ENCODE assay signal across 8 cellular contexts in the genomic region with DNA sequence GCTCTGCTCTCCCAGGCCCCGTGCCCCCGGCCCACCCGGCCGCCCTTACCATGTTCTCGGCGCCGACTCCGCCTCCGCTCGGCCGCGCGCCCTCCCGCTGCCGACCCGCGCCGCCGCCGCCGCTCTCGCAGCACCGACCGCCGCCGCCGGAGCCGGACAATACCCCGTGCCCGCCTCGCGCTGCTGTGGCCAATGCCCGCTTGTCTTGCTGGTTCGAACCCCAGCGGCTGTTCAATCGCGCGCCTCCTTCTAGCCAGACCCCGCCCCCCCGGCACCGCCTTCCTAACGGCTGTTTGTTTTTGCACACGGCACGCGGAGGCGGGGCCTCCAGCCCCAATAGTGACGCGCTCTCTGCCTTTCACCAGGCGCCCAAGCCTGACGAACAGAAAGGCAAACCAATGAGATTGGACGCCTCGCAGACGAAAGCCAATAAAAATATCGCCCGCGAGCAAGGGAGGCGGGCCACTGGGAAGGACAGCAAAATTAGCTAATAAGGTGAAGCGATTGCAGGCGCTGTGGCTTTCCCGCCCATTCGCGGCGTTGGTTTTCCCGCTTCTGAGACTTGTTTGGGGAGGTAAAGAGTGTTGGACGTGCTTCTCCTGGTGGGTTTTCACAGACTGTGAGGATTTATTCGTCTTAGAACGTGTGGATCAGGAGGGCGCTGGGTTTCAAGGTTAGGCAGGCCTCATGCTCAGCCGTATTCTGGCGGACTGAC. TPM values are rescaled to one million over a fixed set of nuclear protein-coding genes. Genes with fewer than 3 reads are reported as not detected.
DNase-seq lines count a peak whose midpoint lies in the region; ATAC-seq, FAIRE-seq and TF ChIP-seq lines count a peak whose summit lies in the region.

A gene (minus strand): TSS at position 168 of the 715 bp plus-strand sequence. CDS start 116 bp downstream, at position 52.

- H3K4me1 ChIP-seq in astrocyte (ENCODE audit: insufficient read depth, low read length) (peaks cover 16% of the 10 kb centered on the region), right cardiac atrium (ENCODE audit: control insufficient read depth, insufficient read depth, low read length) (no peaks in the 10 kb centered on the region), uterus (peaks cover 0 to 6% of the 10 kb centered on the region in 2 donors)

- H4K20me1 ChIP-seq in astrocyte (ENCODE audit: insufficient read depth, low read length): peaks cover 40% of the 10 kb centered on the region

- H3K79me2 ChIP-seq in astrocyte (ENCODE audit: insufficient read depth, low read length): peaks cover 45% of the 10 kb centered on the region

- no peaks in the 10 kb centered on the region for H3K27me3 ChIP-seq in astrocyte (ENCODE audit: insufficient read depth, low read length)
- no peaks in the 10 kb centered on the region for H3K27me3 ChIP-seq in right cardiac atrium (ENCODE audit: control insufficient read depth, insufficient read depth)
- H3K27me3 ChIP-seq in uterus: no peaks in the 10 kb centered on the region

- under 1% methylated on average over 69 of the region's 70 CpGs for WGBS in right cardiac atrium

- H3K9me3 Mint-ChIP-seq in astrocyte (ENCODE audit: unreplicated experiment): no peaks in the 10 kb centered on the region

- H3K4me1 Mint-ChIP-seq in astrocyte (ENCODE audit: low read depth, unreplicated experiment): peaks cover 6% of the 10 kb centered on the region

- ATAC-seq in GM18505 (IDR thresholded peaks at IDR 0.05; ENCODE audit: unreplicated experiment) (peak; percentile 79), HG02973 (IDR thresholded peaks at IDR 0.05; ENCODE audit: unreplicated experiment) (peak; percentile 78), right cardiac atrium (peak; percentile 97 to 98)

- peak within 1 kb of the TSS; percentile 93 for H3K4me2 ChIP-seq in astrocyte (ENCODE audit: low read length)

- peak within 1 kb of the TSS; percentile 82 for H2AFZ ChIP-seq in astrocyte (ENCODE audit: low read depth, low read length)

- H3K27me3 Mint-ChIP-seq in astrocyte (ENCODE audit: low read depth, unreplicated experiment): no peaks in the 10 kb centered on the region

- no peak for FAIRE-seq in astrocyte (lab: Jason Lieb, UNC)

- peak within 1 kb of the TSS; percentile 100 for H3K4me3 ChIP-seq in astrocyte (ENCODE audit: insufficient read depth, low read depth, low read length)
- peak within 1 kb of the TSS; percentile 92 for H3K4me3 ChIP-seq in right cardiac atrium (ENCODE audit: low read length)
- H3K4me3 ChIP-seq in uterus: peak within 1 kb of the TSS; percentile 54 to 83

- H3K27ac ChIP-seq in astrocyte (ENCODE audit: low read depth, low read length) (peak within 1 kb of the TSS; percentile 89), right cardiac atrium (ENCODE audit: low read length) (peak within 1 kb of the TSS; percentile 97), uterus (peak within 1 kb of the TSS; percentile 97 to 99)

- DNase-seq in NCI-H2029 (lab: John Stamatoyannopoulos, UW): peak; percentile 100
- DNase-seq in T-helper 22 cell (ENCODE audit: low read depth): peak; percentile 99
- peak; percentile 99 for DNase-seq in astrocyte (ENCODE audit: low read depth)
- peak; percentile 100 for DNase-seq in right cardiac atrium
- peak; percentile 99 for DNase-seq in pulmonary artery endothelial cell (ENCODE audit: low read depth, low spot score)
- peak; percentile 100 for DNase-seq in uterus

- peak within 1 kb of the TSS; percentile 96 for H3K9ac ChIP-seq in astrocyte (ENCODE audit: low read length)

- H3K9me3 ChIP-seq in astrocyte (ENCODE audit: insufficient read depth, low read depth, low read length): no peaks in the 10 kb centered on the region
- no peaks in the 10 kb centered on the region for H3K9me3 ChIP-seq in right cardiac atrium (ENCODE audit: control insufficient read depth, low read length)
- H3K9me3 ChIP-seq in uterus: no peaks in the 10 kb centered on the region

- TF ChIP-seq POLR2A in GM18505 (IDR thresholded peaks at IDR 0.05; ENCODE audit: borderline replicate concordance, extremely low read depth, insufficient read depth, insufficient read length): peak; percentile 74
- TF ChIP-seq POLR2A in uterus (IDR thresholded peaks at IDR 0.05): peak; percentile 81 to 96

- peak within 1 kb of the TSS; percentile 95 for H3K4me3 Mint-ChIP-seq in astrocyte (ENCODE audit: unreplicated experiment)

- no peak for TF ChIP-seq CTCF in astrocyte (IDR thresholded peaks at IDR 0.05; ENCODE audit: insufficient read depth, low read depth, low read length)
- TF ChIP-seq CTCF in uterus (IDR thresholded peaks at IDR 0.05): no peak

- no peaks in the 10 kb centered on the region for H3K36me3 ChIP-seq in astrocyte (ENCODE audit: insufficient read depth, low read length)
- H3K36me3 ChIP-seq in uterus: no peaks in the 10 kb centered on the region

- intact Hi-C loops in right cardiac atrium (cut with DNase I) (loop anchor here (5.0 to 10.0 kb wide), 3 partner anchors 51 to 263 kb away; a partner anchor contains a TSS), uterus (cut with DNase I; ENCODE audit: low total_unique reads) (no loop called here)

- no peaks in the 10 kb centered on the region for H3K36me3 Mint-ChIP-seq in astrocyte (ENCODE audit: low read depth, unreplicated experiment)

- H3K27ac Mint-ChIP-seq in astrocyte (ENCODE audit: unreplicated experiment): peak within 1 kb of the TSS; percentile 97

RNA-seq across cellular contexts. Expression of the gene that starts here (rescaled TPM):
- total RNA-seq in astrocyte (93.4 and 105 TPM in 2 replicates), right cardiac atrium (100 to 1,000 TPM; 195 to 233 (median 224) TPM), pulmonary artery endothelial cell (234 and 260 TPM in 2 replicates), uterus (100 to 1,000 TPM in 3 of 4 donors, 10 to 100 TPM in 1; 77.9 to 270 (median 212) TPM)
- 163 TPM for polyA plus RNA-seq in right cardiac atrium

Comparison
In these comparisons a context has a peak if more than half of its experiments do, and no peak if none do; other contexts are left out.
1. Peak in every context shown above with its lines: DNase-seq, ATAC-seq, H3K4me3 ChIP-seq and H3K27ac ChIP-seq.